ENCODE assay signal across 22 cellular contexts in the genomic region with DNA sequence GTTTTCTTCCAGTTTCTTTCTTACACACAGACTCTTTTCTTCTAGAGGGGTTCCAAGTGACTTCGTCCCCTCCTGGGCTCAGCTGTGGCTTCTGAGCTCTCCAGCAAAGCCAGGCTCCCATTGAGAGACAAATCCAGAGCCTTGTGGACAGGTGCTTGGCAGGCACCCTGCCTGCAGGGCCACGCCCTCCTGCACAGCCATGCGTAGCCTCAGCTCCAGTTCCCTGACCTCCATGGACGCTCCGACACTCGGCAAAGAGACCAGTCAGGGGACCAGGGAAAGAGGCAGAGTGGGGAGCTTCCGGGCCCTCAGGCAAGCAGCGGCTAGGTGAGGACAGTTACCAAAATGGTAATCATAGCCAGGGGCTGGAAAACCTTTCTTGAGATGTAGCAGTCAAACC.
"Had no signal": no experiment of that assay in that cellular context is flagged by ENCODE, and none has a peak within 500 bp of the region (broad histone marks: within the 10 kb centered on the region; RNA-seq: fewer than 3 reads in every experiment).

No MANE protein-coding gene starts in this region.

- H3K27me3 ChIP-seq: esophagus squamous epithelium, sigmoid colon, suprapubic skin had no signal

- H3K4me1 ChIP-seq: parathyroid adenoma had no signal

- H3K9me3 ChIP-seq: esophagus squamous epithelium, prostate gland, sigmoid colon, suprapubic skin had no signal

- H3K79me2 ChIP-seq: parathyroid adenoma had no signal

- DNase-seq: cortex of kidney; effector memory CD8-positive, alpha-beta T cell; erythroblast; esophagus squamous epithelium; foreskin melanocyte; hypothalamus; immature natural killer cell; islet precursor cell; kidney glomerular epithelial cell; naive B cell; right cardiac atrium; sigmoid colon; spleen; stimulated activated naive B cell treated with anti-CD40 and anti-IgM and Interleukin-4, amounts not matched to agents 10 μg/mL and 1 μg/mL and 100 μg/mL, for 72 hours; stimulated activated naive CD8-positive, alpha-beta T cell treated with anti-CD3 and anti-CD28 coated beads, Interleukin-15, amount 100 ng/mL, for 72 hours had no signal

- ATAC-seq: effector memory CD8-positive, alpha-beta T cell; left lobe of liver; natural killer cell treated with Interleukin-12 subunit alpha and Interleukin-12 subunit beta and Interleukin-15 and Interleukin-18, amount 100 ng/mL, for 72 hours; right cardiac atrium; stimulated activated naive B cell treated with anti-CD40 and anti-IgM and Interleukin-4, amounts not matched to agents 10 μg/mL and 1 μg/mL and 100 μg/mL, for 72 hours; stimulated activated naive CD8-positive, alpha-beta T cell treated with anti-CD3 and anti-CD28 coated beads, Interleukin-15, amount 100 ng/mL, for 72 hours had no signal

- H3K36me3 ChIP-seq: esophagus squamous epithelium, prostate gland, sigmoid colon, spleen, suprapubic skin had no signal

- H2AFZ ChIP-seq: parathyroid adenoma had no signal

- H3K9ac ChIP-seq: parathyroid adenoma had no signal

- H3K4me3 ChIP-seq: esophagus squamous epithelium, lung, prostate gland, sigmoid colon, skin epidermis, spleen, suprapubic skin had no signal

- H3K27ac ChIP-seq: esophagus squamous epithelium, parathyroid adenoma, prostate gland, sigmoid colon, skin epidermis, spleen, suprapubic skin had no signal
